In genomic region chr2:231221761-231222160, GRCh38 we compare ENCODE assay signal across 23 cellular contexts. TPM values are rescaled to one million over a fixed set of nuclear protein-coding genes. Genes with fewer than 3 reads are reported as not detected.
DNase-seq lines count a peak whose midpoint lies in the region; ATAC-seq and TF ChIP-seq lines count a peak whose summit lies in the region.
"Had no signal": no experiment of that assay in that cellular context is flagged by ENCODE, and none has a peak within 500 bp of the region (broad histone marks: within the 10 kb centered on the region; RNA-seq: fewer than 3 reads in every experiment).

No MANE protein-coding gene starts in this region.

- no peak overlapping the region for H2AFZ ChIP-seq in mammary epithelial cell (ENCODE audit: low read depth, low read length)

- H3K9me3 ChIP-seq in mammary epithelial cell (replicated peaks; ENCODE audit: insufficient read depth, low read length), result no peaks in the 10 kb centered on the region
- no peaks in the 10 kb centered on the region for H3K9me3 ChIP-seq in breast epithelium
- H3K9me3 ChIP-seq in esophagus muscularis mucosa, result no peaks in the 10 kb centered on the region
- H3K9me3 ChIP-seq: pancreas, SJCRH30 had no signal

- peak overlapping the region; percentile 34 for H3K4me3 Mint-ChIP-seq in osteocyte (ENCODE audit: unreplicated experiment)
- H3K4me3 Mint-ChIP-seq: activated naive CD8-positive, alpha-beta T cell treated with anti-CD3 and anti-CD28 coated beads, Interleukin-2, amount 10 ng/mL, durations not matched to agents 7 days and 5 days had no signal

- intact Hi-C loops in mammary epithelial cell (cut with micrococcal nuclease) (loop anchor here (1.0 kb wide), 1 partner anchor 117 kb away; no protein-coding TSS in a partner anchor), breast epithelium (cut with DNase I; ENCODE audit: low total_unique reads) (no loop called here), esophagus muscularis mucosa (cut with DNase I) (no loop called here), left cardiac atrium (cut with DNase I) (no loop called here)

- TF ChIP-seq EP300 in esophagus muscularis mucosa (IDR thresholded peaks at IDR 0.05), result no peak

- no peak for DNase-seq in mammary epithelial cell
- DNase-seq in breast epithelium (ENCODE audit: low spot score in 2 of 2), result no peak
- no peak for DNase-seq in esophagus muscularis mucosa (ENCODE audit: extremely low spot score)
- DNase-seq in osteocyte (ENCODE audit: extremely low spot score, unreplicated experiment), result no peak
- DNase-seq in DMS79 (lab: John Stamatoyannopoulos, UW), result no peak
- DNase-seq in left cardiac atrium, result no peak
- no peak for DNase-seq in activated CD4-positive, CD25-positive, alpha-beta regulatory T cell treated with anti-CD3 and anti-CD28 coated beads, Interleukin-2, amount 50 U/mL, for 72 hours
- DNase-seq: activated CD4-positive, CD25-positive, alpha-beta regulatory T cell; activated naive CD8-positive, alpha-beta T cell treated with anti-CD3 and anti-CD28 coated beads, Interleukin-2, amount 10 ng/mL, durations not matched to agents 7 days and 5 days; Calu3; effector memory CD4-positive, alpha-beta T cell; GDM1; midbrain; NCI-H1092 treated with DMSO at 0.1 percent for 48 hours; NCI-H69; pancreas; SJCRH30; stimulated activated CD4-positive, alpha-beta T cell treated with anti-CD3 and anti-CD28 coated beads, Interleukin-4, amount 100 ng/mL, for 1 hour; substantia nigra had no signal

- no peaks in the 10 kb centered on the region for H3K79me2 ChIP-seq in mammary epithelial cell (ENCODE audit: insufficient read depth, low read length)

- BruUV-seq in mammary epithelial cell (replicated peaks; lab: Mats Ljungman, UMichigan), result no TSS peak

- TF ChIP-seq POLR2A in breast epithelium (IDR thresholded peaks at IDR 0.05), result no peak
- no peak for TF ChIP-seq POLR2A in esophagus muscularis mucosa (IDR thresholded peaks at IDR 0.05; ENCODE audit: low read depth)

- in situ Hi-C loops in mammary epithelial cell (cut with MboI; ENCODE audit: low sequenced_read_pairs in 2 of 2), result loop anchor here in 1 of 2 donors (10.0 kb wide), 1 partner anchor 193 kb away; no protein-coding TSS in a partner anchor

- H3K4me1 Mint-ChIP-seq in osteocyte (ENCODE audit: unreplicated experiment), result peaks cover 52% of the 10 kb centered on the region

- H3K36me3 ChIP-seq in mammary epithelial cell (ENCODE audit: insufficient read depth, low read length) (no peaks in the 10 kb centered on the region), breast epithelium (no peaks in the 10 kb centered on the region), esophagus muscularis mucosa (peaks cover 0 to 52% (median 14%) of the 10 kb centered on the region in 4 donors)

- CTCF ChIA-PET in mammary epithelial cell (lab: Charles Lee; ENCODE audit: low non-redundant PET), result no interaction called here

- H3K9ac ChIP-seq in mammary epithelial cell (ENCODE audit: insufficient read depth, low read length), result no peak overlapping the region
- H3K9ac ChIP-seq: KMS-11 had no signal

- no peaks in the 10 kb centered on the region for H4K20me1 ChIP-seq in mammary epithelial cell (ENCODE audit: insufficient read depth, low read length)

- dilution Hi-C loops in mammary epithelial cell (cut with HindIII; ENCODE audit: low sequenced_read_pairs), result no loop called here

- no peaks in the 10 kb centered on the region for H3K27me3 ChIP-seq in mammary epithelial cell (ENCODE audit: insufficient read depth, low read length)
- no peaks in the 10 kb centered on the region for H3K27me3 ChIP-seq in breast epithelium
- H3K27me3 ChIP-seq in esophagus muscularis mucosa, result no peaks in the 10 kb centered on the region
- H3K27me3 ChIP-seq: cardiac muscle cell, pancreas, SJCRH30 had no signal

- TF ChIP-seq CTCF in mammary epithelial cell (conservative IDR thresholded peaks at IDR 0.05 in 1 of 2, IDR thresholded peaks at IDR 0.05 in 1 of 2; ENCODE audit: extremely low read depth in 1 of 2, insufficient read depth in 1 of 2, low read depth in 1 of 2, low read length in 2 of 2) (no peak), breast epithelium (IDR thresholded peaks at IDR 0.05) (no peak), esophagus muscularis mucosa (IDR thresholded peaks at IDR 0.05) (no peak), osteocyte (IDR thresholded peaks at IDR 0.05) (no peak)

- peaks cover 7% of the 10 kb centered on the region for H3K9me3 Mint-ChIP-seq in osteocyte (ENCODE audit: unreplicated experiment)
- H3K9me3 Mint-ChIP-seq: activated naive CD8-positive, alpha-beta T cell treated with anti-CD3 and anti-CD28 coated beads, Interleukin-2, amount 10 ng/mL, durations not matched to agents 7 days and 5 days had no signal

- 87% methylated on average over 3 of the region's 3 CpGs for WGBS in mammary epithelial cell (ENCODE audit: low coverage, missing lambda C conversion rate)
- WGBS in esophagus muscularis mucosa, result 98% methylated on average over 3 of the region's 3 CpGs

- peak overlapping the region; percentile 52 for H3K27ac ChIP-seq in mammary epithelial cell (ENCODE audit: insufficient read depth, low read depth, low read length)
- H3K27ac ChIP-seq in breast epithelium, result no peak overlapping the region
- peak overlapping the region; percentile 87 to 92 (median 88) for H3K27ac ChIP-seq in esophagus muscularis mucosa (replicated peaks in 1 of 4)
- H3K27ac ChIP-seq: 22Rv1, KMS-11, pancreas, SJCRH30 had no signal

- peak overlapping the region; percentile 24 for H3K4me2 ChIP-seq in mammary epithelial cell (ENCODE audit: insufficient read depth, low read depth, low read length)
- H3K4me2 ChIP-seq: KMS-11 had no signal

- ATAC-seq in GM19035 (IDR thresholded peaks at IDR 0.05; ENCODE audit: unreplicated experiment), result no peak
- no peak for ATAC-seq in left cardiac atrium
- ATAC-seq: pancreas had no signal

- H3K36me3 Mint-ChIP-seq in osteocyte (ENCODE audit: unreplicated experiment), result peaks cover 58% of the 10 kb centered on the region

- H3K27ac Mint-ChIP-seq in osteocyte (ENCODE audit: unreplicated experiment), result peak overlapping the region; percentile 98
- H3K27ac Mint-ChIP-seq: activated naive CD8-positive, alpha-beta T cell treated with anti-CD3 and anti-CD28 coated beads, Interleukin-2, amount 10 ng/mL, durations not matched to agents 7 days and 5 days had no signal

- peaks cover 6% of the 10 kb centered on the region for H3K4me1 ChIP-seq in mammary epithelial cell (ENCODE audit: insufficient read depth, low read length)
- H3K4me1 ChIP-seq in breast epithelium, result peaks cover 0 to 5% of the 10 kb centered on the region in 2 donors
- H3K4me1 ChIP-seq in esophagus muscularis mucosa, result peaks cover 0 to 73% (median 60%) of the 10 kb centered on the region in 4 donors
- H3K4me1 ChIP-seq: pancreas had no signal

- H3K27me3 Mint-ChIP-seq in osteocyte (ENCODE audit: unreplicated experiment), result no peaks in the 10 kb centered on the region
- H3K27me3 Mint-ChIP-seq: activated naive CD8-positive, alpha-beta T cell treated with anti-CD3 and anti-CD28 coated beads, Interleukin-2, amount 10 ng/mL, durations not matched to agents 7 days and 5 days had no signal

- H3K4me3 ChIP-seq in mammary epithelial cell (replicated peaks in 1 of 3; ENCODE audit: insufficient read depth in 1 of 3, low read depth in 2 of 3, low read length in 3 of 3) (no peak overlapping the region), breast epithelium (no peak overlapping the region), esophagus muscularis mucosa (no peak overlapping the region)
- H3K4me3 ChIP-seq: cardiac muscle cell, pancreas, SJCRH30 had no signal

RNA-seq across cellular contexts. Expression of gene ARMC9, which starts 23.3 kb away (rescaled TPM):
- total RNA-seq in mammary epithelial cell (10 to 100 TPM; 25.0 to 43.5 TPM), breast epithelium (10 to 100 TPM in 2 of 3 donors, 1 to 10 TPM in 1; 4.0 to 20.8 (median 18.0) TPM), esophagus muscularis mucosa (100 to 1,000 TPM; 119 to 262 (median 152) TPM), osteocyte (178 and 204 TPM in 2 replicates), left cardiac atrium (1 to 10 TPM; 3.0 to 5.9 TPM)
- 21.0 TPM for polyA plus RNA-seq in mammary epithelial cell
- 19.1 TPM for polyA minus RNA-seq in mammary epithelial cell

Comparison
In these comparisons a context has a peak if more than half of its experiments do, and no peak if none do; other contexts are left out.
1. H3K27ac ChIP-seq: peak in mammary epithelial cell (single experiment) and esophagus muscularis mucosa (4 of 4); none in breast epithelium (0 of 2).